Comparison of ENCODE assay signal across 8 cellular contexts in the genomic region with DNA sequence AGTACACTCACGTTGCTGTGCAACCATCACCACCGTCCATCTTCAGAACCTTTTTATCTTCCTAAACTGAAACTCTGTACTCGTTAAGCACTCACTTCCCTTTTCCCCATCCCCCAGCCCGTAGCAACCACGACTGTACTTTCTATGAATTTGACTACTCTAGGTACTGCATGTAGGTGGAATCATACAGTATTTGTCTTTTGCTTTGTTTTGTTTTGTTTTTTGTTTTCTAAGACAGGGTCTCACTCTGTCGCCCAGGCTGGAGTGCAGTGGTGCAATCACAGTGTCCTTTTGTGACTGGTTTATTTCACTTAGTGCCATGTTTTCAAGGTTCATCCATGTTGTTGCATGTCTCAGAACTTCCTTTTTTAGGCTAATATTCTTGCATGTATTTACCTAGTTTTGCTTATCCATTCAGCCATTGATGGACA. TPM values are rescaled to one million over a fixed set of nuclear protein-coding genes. Genes with fewer than 3 reads are reported as not detected.
DNase-seq lines count a peak whose midpoint lies in the region; ATAC-seq lines count a peak whose summit lies in the region.

No MANE protein-coding gene starts in this region.

- DNase-seq in activated CD4-positive, alpha-beta T cell treated with anti-CD3 and anti-CD28 coated beads, Interleukin-2, amount 10 ng/mL, durations not matched to agents 7 days and 5 days = peak; percentile 74
- DNase-seq in activated CD4-positive, alpha-beta T cell treated with anti-CD3 and anti-CD28 coated beads for 4 hours = no peak
- DNase-seq in MV-4-11 (lab: John Stamatoyannopoulos, UW) = peak; percentile 85
- peak; percentile 34 for DNase-seq in naive B cell
- DNase-seq in epidermal melanocyte (ENCODE audit: insufficient read length, low spot score) = no peak
- DNase-seq in posterior cingulate gyrus = no peak
- no peak for DNase-seq in C1 segment of cervical spinal cord (lab: John Stamatoyannopoulos, UW)

- peaks cover 7% of the 10 kb centered on the region for H3K36me3 Mint-ChIP-seq in activated CD4-positive, alpha-beta T cell treated with anti-CD3 and anti-CD28 coated beads, Interleukin-2, amount 10 ng/mL, durations not matched to agents 7 days and 5 days (ENCODE audit: low read depth)
- H3K36me3 Mint-ChIP-seq in naive B cell = no peaks in the 10 kb centered on the region

- POLR2A ChIA-PET in activated CD4-positive, alpha-beta T cell treated with anti-CD3 and anti-CD28 coated beads, Interleukin-2, amount 10 ng/mL, durations not matched to agents 7 days and 5 days (lab: Charles Lee) = no interaction called here

- CTCF ChIA-PET in activated CD4-positive, alpha-beta T cell treated with anti-CD3 and anti-CD28 coated beads, Interleukin-2, amount 10 ng/mL, durations not matched to agents 7 days and 5 days (lab: Charles Lee) = interaction anchor here (1.0 kb wide), 1 partner anchor 8 kb away, joined by 4 read pairs; no protein-coding TSS in a partner anchor

- peak overlapping the region; percentile 46 for H3K4me3 Mint-ChIP-seq in activated CD4-positive, alpha-beta T cell treated with anti-CD3 and anti-CD28 coated beads, Interleukin-2, amount 10 ng/mL, durations not matched to agents 7 days and 5 days
- H3K4me3 Mint-ChIP-seq in naive B cell = peak overlapping the region in 1 of 8 donors; percentile 43

- no peaks in the 10 kb centered on the region for H3K27me3 Mint-ChIP-seq in activated CD4-positive, alpha-beta T cell treated with anti-CD3 and anti-CD28 coated beads, Interleukin-2, amount 10 ng/mL, durations not matched to agents 7 days and 5 days
- peaks cover 2 to 29% (median 13%) of the 10 kb centered on the region in 3 donors for H3K27me3 Mint-ChIP-seq in naive B cell

- ATAC-seq in HG02763 (IDR thresholded peaks at IDR 0.05; ENCODE audit: unreplicated experiment) (peak; percentile 98), naive B cell (ENCODE audit: low read depth in 2 of 2) (peak; percentile 78 to 89)

- H3K4me1 Mint-ChIP-seq in activated CD4-positive, alpha-beta T cell treated with anti-CD3 and anti-CD28 coated beads, Interleukin-2, amount 10 ng/mL, durations not matched to agents 7 days and 5 days = peaks cover 32% of the 10 kb centered on the region
- H3K4me1 Mint-ChIP-seq in naive B cell = peaks cover 0 to 7% (median 4%) of the 10 kb centered on the region in 3 donors

- no peaks in the 10 kb centered on the region for H3K9me3 Mint-ChIP-seq in activated CD4-positive, alpha-beta T cell treated with anti-CD3 and anti-CD28 coated beads, Interleukin-2, amount 10 ng/mL, durations not matched to agents 7 days and 5 days
- peaks cover 0 to 2% (median 0%) of the 10 kb centered on the region in 7 donors for H3K9me3 Mint-ChIP-seq in naive B cell

- peak overlapping the region; percentile 82 for H3K27ac Mint-ChIP-seq in activated CD4-positive, alpha-beta T cell treated with anti-CD3 and anti-CD28 coated beads, Interleukin-2, amount 10 ng/mL, durations not matched to agents 7 days and 5 days
- H3K27ac Mint-ChIP-seq in naive B cell = peak overlapping the region in 1 of 6 donors; percentile 41

- intact Hi-C loops in posterior cingulate gyrus (cut with DNase I) = loop anchor here (10.0 kb wide), 1 partner anchor 64 kb away; the partner anchor contains the start of gene ENOSF1

RNA-seq across cellular contexts. Expression of gene TYMS, which starts 7.0 kb away (rescaled TPM):
- 100 to 1,000 TPM; 421 to 478 TPM for total RNA-seq in activated CD4-positive, alpha-beta T cell treated with anti-CD3 and anti-CD28 coated beads, Interleukin-2, amount 10 ng/mL, durations not matched to agents 7 days and 5 days
- polyA plus RNA-seq in naive B cell (ENCODE audit: low read depth in 6 of 6) = 1 to 10 TPM in 1 of 6 donors, not detected in 5; 1.0 TPM

RNA-seq across cellular contexts. Expression of gene CLUL1, which starts 53.7 kb away (rescaled TPM):
- not detected for total RNA-seq in activated CD4-positive, alpha-beta T cell treated with anti-CD3 and anti-CD28 coated beads, Interleukin-2, amount 10 ng/mL, durations not matched to agents 7 days and 5 days
- polyA plus RNA-seq in naive B cell (ENCODE audit: low read depth in 6 of 6) = not detected

Comparison
In these comparisons a context has a peak if more than half of its experiments do, and no peak if none do; other contexts are left out.
1. DNase-seq: peak in activated CD4-positive, alpha-beta T cell treated with anti-CD3 and anti-CD28 coated beads, Interleukin-2, amount 10 ng/mL, durations not matched to agents 7 days and 5 days (single experiment), MV-4-11 (single experiment) and naive B cell (single experiment); none in activated CD4-positive, alpha-beta T cell treated with anti-CD3 and anti-CD28 coated beads for 4 hours (0 of 2), epidermal melanocyte (single experiment), posterior cingulate gyrus (0 of 10) and C1 segment of cervical spinal cord (0 of 14).